ENCODE assay signal across 7 cellular contexts in genomic region chr2:230068658-230069080, GRCh38. TPM values are rescaled to one million over a fixed set of nuclear protein-coding genes. Genes with fewer than 3 reads are reported as not detected.
A peak's percentile ranks its signal among the peaks of the same experiment; 100 is the strongest.
DNase-seq lines count a peak whose midpoint lies in the region; ATAC-seq and TF ChIP-seq lines count a peak whose summit lies in the region.

Gene SLC16A14 (minus strand): TSS chr2:230068924. CDS start chr2:230059352, 9,572 bp downstream.

- peaks cover 0 to 2% of the 10 kb centered on the region in 2 donors for H3K9me3 Mint-ChIP-seq in activated naive CD4-positive, alpha-beta T cell treated with anti-CD3 and anti-CD28 coated beads, Interleukin-2, amount 50 U/mL, for 72 hours

- DNase-seq in GM13976 (ENCODE audit: low spot score) (peak; percentile 38), NCI-H526 (lab: John Stamatoyannopoulos, UW) (peak; percentile 35 to 52), head of caudate nucleus (peak in 30 of 42 donors; percentile 5 to 70 (median 35)), occipital lobe (lab: John Stamatoyannopoulos, UW) (no peak)
- DNase-seq in activated naive CD4-positive, alpha-beta T cell treated with anti-CD3 and anti-CD28 coated beads, Interleukin-2, amount 50 U/mL, for 72 hours (ENCODE audit: low spot score in 2 of 2), result no peak

- no peak for TF ChIP-seq CTCF in GM13976 (IDR thresholded peaks at IDR 0.05; ENCODE audit: borderline replicate concordance, control extremely low read depth, extremely low read depth, insufficient read depth, missing control alignments)

- intact Hi-C loops in head of caudate nucleus (cut with DNase I), result no loop called here

- peak within 1 kb of the TSS in 1 of 2 donors; percentile 19 for H3K27ac Mint-ChIP-seq in activated naive CD4-positive, alpha-beta T cell treated with anti-CD3 and anti-CD28 coated beads, Interleukin-2, amount 50 U/mL, for 72 hours

- in situ Hi-C loops in GM13976 (cut with MboI; ENCODE audit: low sequenced_read_pairs, unreplicated experiment), result no loop called here

- peaks cover 0 to 4% of the 10 kb centered on the region in 2 donors for H3K36me3 Mint-ChIP-seq in activated naive CD4-positive, alpha-beta T cell treated with anti-CD3 and anti-CD28 coated beads, Interleukin-2, amount 50 U/mL, for 72 hours

- ATAC-seq in HG03066 (IDR thresholded peaks at IDR 0.05; ENCODE audit: low read depth, unreplicated experiment) (peak; percentile 25), HG03135 (IDR thresholded peaks at IDR 0.05; ENCODE audit: unreplicated experiment) (no peak)
- peak; percentile 12 to 40 for ATAC-seq in activated naive CD4-positive, alpha-beta T cell treated with anti-CD3 and anti-CD28 coated beads, Interleukin-2, amount 50 U/mL, for 72 hours

RNA-seq across cellular contexts. Expression of gene SLC16A14, which starts in this region (rescaled TPM):
- under 1 TPM in 1 of 2 donors, not detected in 1; 0.58 TPM for total RNA-seq in activated naive CD4-positive, alpha-beta T cell treated with anti-CD3 and anti-CD28 coated beads, Interleukin-2, amount 50 U/mL, for 72 hours
- 66.8 TPM for total RNA-seq in occipital lobe

Comparison
In these comparisons a context has a peak if more than half of its experiments do, and no peak if none do; other contexts are left out.
1. RNA of gene SLC16A14 (total RNA-seq): 66.8 TPM in occipital lobe (single experiment); 0.58 TPM in activated naive CD4-positive, alpha-beta T cell treated with anti-CD3 and anti-CD28 coated beads, Interleukin-2, amount 50 U/mL, for 72 hours; every median in the first group is over 10 times any median in the second.
2. Peak in ATAC-seq in activated naive CD4-positive, alpha-beta T cell treated with anti-CD3 and anti-CD28 coated beads, Interleukin-2, amount 50 U/mL, for 72 hours; RNA of the gene not detected or under 1 TPM.
3. DNase-seq: peak in GM13976 (single experiment), NCI-H526 (2 of 2) and head of caudate nucleus (30 of 42); none in activated naive CD4-positive, alpha-beta T cell treated with anti-CD3 and anti-CD28 coated beads, Interleukin-2, amount 50 U/mL, for 72 hours (0 of 2) and occipital lobe (single experiment).